10 cellular contexts compared by ENCODE assay signal in genomic region chr14:57492859-57493258, GRCh38. TPM values are rescaled to one million over a fixed set of nuclear protein-coding genes. Genes with fewer than 3 reads are reported as not detected.
A peak's percentile ranks its signal among the peaks of the same experiment; 100 is the strongest.
DNase-seq lines count a peak whose midpoint lies in the region; ATAC-seq and TF ChIP-seq lines count a peak whose summit lies in the region.
"Had no signal": no experiment of that assay in that cellular context is flagged by ENCODE, and none has a peak within 500 bp of the region (broad histone marks: within the 10 kb centered on the region; RNA-seq: fewer than 3 reads in every experiment).

No MANE protein-coding gene starts in this region.

- TF ChIP-seq CTCF in RWPE2 (IDR thresholded peaks at IDR 0.05; ENCODE audit: poor library complexity, severe bottlenecking) (no peak), fibroblast of villous mesenchyme (IDR thresholded peaks at IDR 0.05; ENCODE audit: insufficient read depth, low read depth, low read length) (no peak), type B pancreatic cell (conservative IDR thresholded peaks at IDR 0.05) (no peak)

- H3K27ac ChIP-seq in RWPE2 (ENCODE audit: poor library complexity, severe bottlenecking), result no peak overlapping the region

- DNase-seq in NCI-H2171 treated with DMSO at 0.1 percent for 48 hours (lab: John Stamatoyannopoulos, UW), result peak; percentile 18
- no peak for DNase-seq in NCI-H2171 (lab: John Stamatoyannopoulos, UW)
- no peak for DNase-seq in RWPE2 (ENCODE audit: low spot score)
- DNase-seq in fibroblast of villous mesenchyme (ENCODE audit: low read depth), result peak; percentile 85
- no peak for DNase-seq in type B pancreatic cell (ENCODE audit: extremely low spot score, unreplicated experiment)
- no peak for DNase-seq in NCI-H446 (lab: John Stamatoyannopoulos, UW)
- DNase-seq in NK-92 treated with Interleukin-12 subunit alpha and Interleukin-12 subunit beta, amount 100 ng/mL, for 24 hours (lab: John Stamatoyannopoulos, UW), result no peak
- DNase-seq: activated naive CD4-positive, alpha-beta T cell treated with anti-CD3 and anti-CD28 coated beads, Interleukin-2, amount 50 U/mL, for 16 hours had no signal

- no peaks in the 10 kb centered on the region for H3K36me3 ChIP-seq in RWPE2 (ENCODE audit: low read depth)

- peak overlapping the region; percentile 83 for H3K4me3 Mint-ChIP-seq in type B pancreatic cell

- H3K9me3 ChIP-seq in RWPE2 (ENCODE audit: severe bottlenecking), result no peaks in the 10 kb centered on the region

- peaks cover 12% of the 10 kb centered on the region for H3K4me1 ChIP-seq in RWPE2 (ENCODE audit: insufficient read depth, poor library complexity, severe bottlenecking)

- H3K27me3 ChIP-seq in RWPE2 (ENCODE audit: insufficient read depth, poor library complexity, severe bottlenecking), result peaks cover 46% of the 10 kb centered on the region

- no peak overlapping the region for H3K4me3 ChIP-seq in RWPE2 (ENCODE audit: severe bottlenecking)
- no peak overlapping the region for H3K4me3 ChIP-seq in fibroblast of villous mesenchyme (ENCODE audit: low read depth, low read length)

- peak; percentile 91 for ATAC-seq in RWPE2 (ENCODE audit: low read depth)
- ATAC-seq in HG03521 (IDR thresholded peaks at IDR 0.05; ENCODE audit: unreplicated experiment), result no peak
- ATAC-seq: activated CD4-positive, CD25-positive, alpha-beta regulatory T cell treated with anti-CD3 and anti-CD28 coated beads, Interleukin-2, amount 50 U/mL, for 24 hours had no signal

- H3K36me3 Mint-ChIP-seq in type B pancreatic cell, result no peaks in the 10 kb centered on the region

- no peaks in the 10 kb centered on the region for H3K27me3 Mint-ChIP-seq in type B pancreatic cell

- H3K4me1 Mint-ChIP-seq in type B pancreatic cell (ENCODE audit: unreplicated experiment), result peaks cover 5% of the 10 kb centered on the region

- H3K27ac Mint-ChIP-seq in type B pancreatic cell, result peak overlapping the region; percentile 77

- H3K9me3 Mint-ChIP-seq in type B pancreatic cell, result no peaks in the 10 kb centered on the region

RNA-seq across cellular contexts. Expression of gene CCDC198, which starts 0.8 kb away (rescaled TPM):
- total RNA-seq in fibroblast of villous mesenchyme, result not detected in 2 replicates
- total RNA-seq in type B pancreatic cell (ENCODE audit: low replicate concordance), result 7.1 and 60.3 TPM in 2 replicates

Comparison
In these comparisons a context has a peak if more than half of its experiments do, and no peak if none do; other contexts are left out.
1. DNase-seq: peak in NCI-H2171 treated with DMSO at 0.1 percent for 48 hours (single experiment) and fibroblast of villous mesenchyme (single experiment); none in NCI-H2171 (single experiment), RWPE2 (single experiment), type B pancreatic cell (single experiment), NCI-H446 (0 of 2) and NK-92 treated with Interleukin-12 subunit alpha and Interleukin-12 subunit beta, amount 100 ng/mL, for 24 hours (single experiment).